In the genomic region with DNA sequence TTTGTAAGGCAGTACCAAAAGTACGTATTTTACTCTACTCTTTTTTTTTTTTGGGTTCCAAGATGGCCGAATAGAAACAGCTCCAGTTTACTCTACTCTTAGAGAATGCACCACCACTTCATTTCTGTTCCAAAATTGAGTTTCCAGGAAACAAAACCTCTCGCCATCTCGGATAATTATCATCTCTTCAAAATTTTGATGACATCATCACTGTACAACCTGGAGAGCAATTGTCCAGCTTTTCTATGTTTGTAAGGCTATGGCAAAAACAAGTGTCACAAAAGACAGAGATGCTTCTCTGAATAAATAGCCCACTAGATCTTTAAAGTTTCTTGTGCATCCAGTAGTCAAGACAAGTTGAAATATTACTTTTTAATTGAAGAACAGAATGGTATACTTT, we compare ENCODE assay signal across 8 cellular contexts.
"Had no signal": no experiment of that assay in that cellular context is flagged by ENCODE, and none has a peak within 500 bp of the region (broad histone marks: within the 10 kb centered on the region; RNA-seq: fewer than 3 reads in every experiment).

No MANE protein-coding gene starts in this region.

- H3K27ac ChIP-seq: HL-60, KMS-11 had no signal

- H3K27ac Mint-ChIP-seq: GM23338, HFFc6 had no signal

- H3K4me2 ChIP-seq: GM23338, KMS-11 had no signal

- DNase-seq: H7, HCEC 1CT, HFFc6, IMR-90, KBM-7 had no signal

- H3K4me1 Mint-ChIP-seq: GM23338 had no signal

- H2AFZ ChIP-seq: GM23338 had no signal

- H3K9me3 Mint-ChIP-seq: GM23338 had no signal

- H3K4me3 ChIP-seq: GM23338 had no signal

- H3K4me3 Mint-ChIP-seq: GM23338, HFFc6 had no signal

- H3K9ac ChIP-seq: KMS-11 had no signal
